Comparison of ENCODE assay signal across 1 cellular context in genomic region chr1:55040083-55040952, GRCh38.
TF ChIP-seq lines count a peak whose summit lies in the region.

No MANE protein-coding gene starts in this region.

TF ChIP-seq in HepG2, 621 proteins besides CTCF, POLR2A, EP300 and RAD21 (continued from another document and continues in another):
- TF ChIP-seq GMEB2 (CRISPR knock-in tag; IDR thresholded peaks at IDR 0.05; ENCODE audit: low read depth) (no peak), CSRNP2 (CRISPR knock-in tag; conservative IDR thresholded peaks at IDR 0.05; ENCODE audit: low read depth) (no peak), PHB2 (IDR thresholded peaks at IDR 0.05; ENCODE audit: partially characterized antibody) (no peak), MXD1 (CRISPR knock-in tag; IDR thresholded peaks at IDR 0.05) (no peak), HIC2 (CRISPR knock-in tag; IDR thresholded peaks at IDR 0.05; ENCODE audit: low read depth) (0 out of 2 replicates have a peak, but pooled peaks have one; percentile 8), ATF1 (CRISPR knock-in tag; IDR thresholded peaks at IDR 0.05) (no peak), ZNF572 (CRISPR knock-in tag; IDR thresholded peaks at IDR 0.05) (0 out of 2 replicates have a peak, but pooled peaks have one; percentile 40), TEAD3 (CRISPR knock-in tag; optimal IDR thresholded peaks at IDR 0.05; ENCODE audit: borderline replicate concordance) (no peak), NFE2L1 (CRISPR knock-in tag; IDR thresholded peaks at IDR 0.05; ENCODE audit: borderline replicate concordance) (no peak), SIX4 (CRISPR knock-in tag; IDR thresholded peaks at IDR 0.05) (no peak), ZNF432 (CRISPR knock-in tag; IDR thresholded peaks at IDR 0.05; ENCODE audit: borderline replicate concordance) (no peak), ZNF556 (CRISPR knock-in tag; IDR thresholded peaks at IDR 0.05; ENCODE audit: borderline replicate concordance) (0 out of 2 replicates have a peak, but pooled peaks have one; percentile 10), ZNF503 (CRISPR knock-in tag; IDR thresholded peaks at IDR 0.05) (0 out of 2 replicates have a peak, but pooled peaks have one; percentile 7), ZNF496 (CRISPR knock-in tag; IDR thresholded peaks at IDR 0.05; ENCODE audit: insufficient replicate concordance) (no peak), ZNF232 (CRISPR knock-in tag; IDR thresholded peaks at IDR 0.05; ENCODE audit: borderline replicate concordance) (no peak), RORA (CRISPR knock-in tag; IDR thresholded peaks at IDR 0.05) (no peak), HNF4G (IDR thresholded peaks at IDR 0.05; ENCODE audit: borderline replicate concordance, low read depth, low read length) (no peak), HNF4G (CRISPR knock-in tag; IDR thresholded peaks at IDR 0.05; ENCODE audit: borderline replicate concordance, low read depth) (0 out of 2 replicates have a peak, but pooled peaks have one; percentile 33), HBP1 (CRISPR knock-in tag; IDR thresholded peaks at IDR 0.05; ENCODE audit: low read depth) (no peak), NR2F6 (IDR thresholded peaks at IDR 0.05) (no peak), NR2F6 (CRISPR knock-in tag; IDR thresholded peaks at IDR 0.05) (no peak), HNRNPL (IDR thresholded peaks at IDR 0.05; ENCODE audit: low read depth, low read length) (0 out of 2 replicates have a peak, but pooled peaks have one; percentile 16), ZNF275 (CRISPR knock-in tag; IDR thresholded peaks at IDR 0.05; ENCODE audit: borderline replicate concordance) (no peak; the same call in 1 of the 2 replicates), JDP2 (CRISPR knock-in tag; IDR thresholded peaks at IDR 0.05; ENCODE audit: borderline replicate concordance) (no peak), MEIS2 (CRISPR knock-in tag; IDR thresholded peaks at IDR 0.05) (no peak), ZNF746 (CRISPR knock-in tag; IDR thresholded peaks at IDR 0.05) (no peak), ZNF766 (CRISPR knock-in tag; IDR thresholded peaks at IDR 0.05; ENCODE audit: borderline replicate concordance) (no peak), CEBPZ (IDR thresholded peaks at IDR 0.05; ENCODE audit: low read length) (no peak), SOX13 (IDR thresholded peaks at IDR 0.05) (no peak), SOX13 (CRISPR knock-in tag; conservative IDR thresholded peaks at IDR 0.05 in 1 of 2, IDR thresholded peaks at IDR 0.05 in 1 of 2) (no peak), PRDM15 (CRISPR knock-in tag; IDR thresholded peaks at IDR 0.05) (no peak), THAP11 (CRISPR knock-in tag; IDR thresholded peaks at IDR 0.05) (no peak), GABPB1 (CRISPR knock-in tag; IDR thresholded peaks at IDR 0.05) (0 out of 2 replicates have a peak, but pooled peaks have one; percentile 26), ZBTB26 (CRISPR knock-in tag; IDR thresholded peaks at IDR 0.05; ENCODE audit: borderline replicate concordance) (0 out of 2 replicates have a peak, but pooled peaks have one; percentile 8), TFE3 (CRISPR knock-in tag; IDR thresholded peaks at IDR 0.05) (no peak), SAFB2 (CRISPR knock-in tag; IDR thresholded peaks at IDR 0.05; ENCODE audit: borderline replicate concordance, low read depth) (0 out of 2 replicates have a peak, but pooled peaks have one; percentile 1), POLR2AphosphoS5 (IDR thresholded peaks at IDR 0.05; ENCODE audit: low read depth, low read length) (no peak), ZNF367 (CRISPR knock-in tag; IDR thresholded peaks at IDR 0.05; ENCODE audit: borderline replicate concordance) (no peak)
